8 cellular contexts compared by ENCODE assay signal in genomic region chr19:917323-918151, GRCh38. TPM values are rescaled to one million over a fixed set of nuclear protein-coding genes. Genes with fewer than 3 reads are reported as not detected.
DNase-seq lines count a peak whose midpoint lies in the region; ATAC-seq, FAIRE-seq and TF ChIP-seq lines count a peak whose summit lies in the region.

TSS of gene KISS1R (plus strand) at chr19:917333. CDS start at chr19:917503, 170 bp downstream.

- no peak for TF ChIP-seq POLR2A in GM12891 (IDR thresholded peaks at IDR 0.05; ENCODE audit: low read depth, low read length)

- DNase-seq in AG08396 (ENCODE audit: low spot score) (peak; percentile 59), GM12891 (ENCODE audit: insufficient read length, low spot score) (no peak), SK-N-SH (peak; percentile 84), cerebellum (ENCODE audit: low spot score) (peak; percentile 41), amygdala (lab: John Stamatoyannopoulos, UW) (no peak)
- no peak for DNase-seq in NK-92 treated with Interleukin-12 subunit alpha and Interleukin-12 subunit beta, amount 100 ng/mL, for 24 hours (lab: John Stamatoyannopoulos, UW)

- POLR2A ChIA-PET in SK-N-SH (lab: Yijun Ruan, JAX), result no interaction called here

- peak within 1 kb of the TSS; percentile 63; the same call in 1 of the 2 replicates for H3K4me2 ChIP-seq in SK-N-SH

- no peaks in the 10 kb centered on the region for H3K9me2 ChIP-seq in SK-N-SH

- no peak within 1 kb of the TSS for H2AFZ ChIP-seq in SK-N-SH (ENCODE audit: low read depth)

- 2% methylated on average over 17 of the region's 87 CpGs for WGBS in SK-N-SH (ENCODE audit: low lambda C conversion rate)

- peaks cover 3% of the 10 kb centered on the region; the same call in 1 of the 2 replicates for H3K79me2 ChIP-seq in SK-N-SH (ENCODE audit: insufficient read depth)

- peaks cover 0 to 15% of the 10 kb centered on the region in 2 experiments; a peak in 2 of 4 replicates for H3K4me1 ChIP-seq in SK-N-SH (ENCODE audit: control insufficient read depth in 1 of 2, insufficient read depth in 2 of 2, low read depth in 1 of 2, low read length in 1 of 2)
- H3K4me1 ChIP-seq in mucosa of rectum (ENCODE audit: control insufficient read depth in 2 of 2, insufficient read depth in 2 of 2, low read length in 2 of 2), result peaks cover 12 to 23% of the 10 kb centered on the region in 2 donors

- peak within 1 kb of the TSS; percentile 34 to 35; a peak in 3 of 4 replicates for H3K4me3 ChIP-seq in SK-N-SH (ENCODE audit: low read depth in 2 of 2, low read length in 1 of 2)
- H3K4me3 ChIP-seq in mucosa of rectum (ENCODE audit: low read length in 2 of 2), result peak within 1 kb of the TSS; percentile 37 to 43

- FAIRE-seq in GM12891 (lab: Jason Lieb, UNC), result peak; percentile 35

- H3F3A ChIP-seq in SK-N-SH (replicated peaks; ENCODE audit: insufficient read depth), result peaks cover 25% of the 10 kb centered on the region

- peak; percentile 64 for TF ChIP-seq RAD21 in SK-N-SH (IDR thresholded peaks at IDR 0.05; ENCODE audit: low read length)

- H3K9me3 ChIP-seq in SK-N-SH (no peaks in the 10 kb centered on the region), mucosa of rectum (ENCODE audit: control insufficient read depth in 2 of 2, low read length in 2 of 2) (no peaks in the 10 kb centered on the region)

- peaks cover 41% of the 10 kb centered on the region for H3K27me3 ChIP-seq in SK-N-SH (ENCODE audit: insufficient read depth)
- H3K27me3 ChIP-seq in mucosa of rectum (ENCODE audit: control insufficient read depth in 2 of 2, insufficient read depth in 2 of 2, low read length in 2 of 2), result peaks cover 18 to 30% of the 10 kb centered on the region in 2 donors

- TF ChIP-seq CTCF in SK-N-SH (IDR thresholded peaks at IDR 0.05), result peak; percentile 53

- H3K27ac ChIP-seq in SK-N-SH (ENCODE audit: low read depth in 2 of 2, low read length in 1 of 2) (no peak within 1 kb of the TSS), mucosa of rectum (ENCODE audit: low read depth in 2 of 2, low read length in 2 of 2) (no peak within 1 kb of the TSS)

- CTCF ChIA-PET in SK-N-SH (lab: Yijun Ruan, JAX), result interaction anchor here (0.5 to 11.2 kb wide), 8 partner anchors 10 to 338 kb away, joined by 3 to 161 read pairs (median 12); partner anchors contain the start of genes CFD and WDR18

- H3K36me3 ChIP-seq in SK-N-SH (replicated peaks in 1 of 2; ENCODE audit: control insufficient read depth in 1 of 2, insufficient read depth in 2 of 2, low read length in 1 of 2) (no peaks in the 10 kb centered on the region), mucosa of rectum (ENCODE audit: control insufficient read depth in 2 of 2, insufficient read depth in 2 of 2, low read length in 2 of 2) (no peaks in the 10 kb centered on the region)

- H3K9ac ChIP-seq in SK-N-SH (no peak within 1 kb of the TSS), mucosa of rectum (ENCODE audit: low read depth in 1 of 2, low read length in 2 of 2) (peak within 1 kb of the TSS in 1 of 2 donors; percentile 1)

- H4K20me1 ChIP-seq in SK-N-SH (ENCODE audit: insufficient read depth), result no peaks in the 10 kb centered on the region

- ATAC-seq in GM21528 (IDR thresholded peaks at IDR 0.05; ENCODE audit: low FRiP score, unreplicated experiment), result no peak

- no peak for TF ChIP-seq EP300 in SK-N-SH (IDR thresholded peaks at IDR 0.05; ENCODE audit: borderline replicate concordance in 1 of 2, low read depth in 1 of 2, low read length in 1 of 2)

TF ChIP-seq in GM12891, 5 proteins besides CTCF, POLR2A, EP300 and RAD21:
- peak; percentile 42 for TF ChIP-seq PAX5 (IDR thresholded peaks at IDR 0.05; ENCODE audit: insufficient read depth, low read length, severe bottlenecking)
- no peak for TF ChIP-seq POU2F2 (IDR thresholded peaks at IDR 0.05; ENCODE audit: low read depth, low read length)
- TF ChIP-seq POLR2AphosphoS5 (IDR thresholded peaks at IDR 0.05; ENCODE audit: low read depth, low read length), result no peak

TF ChIP-seq in SK-N-SH, 30 proteins besides CTCF, POLR2A, EP300 and RAD21:
- TF ChIP-seq FOSL2 (IDR thresholded peaks at IDR 0.05; ENCODE audit: borderline replicate concordance, low read depth), result no peak
- no peak for TF ChIP-seq RFX5 (IDR thresholded peaks at IDR 0.05; ENCODE audit: low read length)
- no peak for TF ChIP-seq ZBTB33 (IDR thresholded peaks at IDR 0.05; ENCODE audit: borderline replicate concordance, low read depth)
- peak; percentile 43; the same call in 1 of the 2 replicates for TF ChIP-seq SMC3 (IDR thresholded peaks at IDR 0.05; ENCODE audit: low read depth, low read length)

RNA-seq across cellular contexts. Expression of gene KISS1R, which starts in this region (rescaled TPM):
- polyA plus RNA-seq in GM12891 (2012; ENCODE audit: low read depth, missing spikeins), result 0.63 TPM
- not detected in 2 replicates for polyA plus RNA-seq in SK-N-SH (2012; rRNA removed)
- polyA plus RNA-seq in SK-N-SH (2012; cell fraction: cytosol; rRNA removed), result 0.03 TPM in 1 of 2 replicates, not detected in the other
- 0.04 TPM in 1 of 2 replicates, not detected in the other for polyA plus RNA-seq in SK-N-SH (2012; cell fraction: nucleus; rRNA removed)
- 0.36 TPM for total RNA-seq in cerebellum

Comparison
In these comparisons a context has a peak if more than half of its experiments do, and no peak if none do; other contexts are left out.
1. Peak in DNase-seq, H3K4me3 ChIP-seq and H3K4me2 ChIP-seq in SK-N-SH; RNA of the gene not detected or under 1 TPM.
2. Peak in DNase-seq in cerebellum; RNA of the gene not detected or under 1 TPM.